Comparison of ENCODE assay signal across 18 cellular contexts in the genomic region with DNA sequence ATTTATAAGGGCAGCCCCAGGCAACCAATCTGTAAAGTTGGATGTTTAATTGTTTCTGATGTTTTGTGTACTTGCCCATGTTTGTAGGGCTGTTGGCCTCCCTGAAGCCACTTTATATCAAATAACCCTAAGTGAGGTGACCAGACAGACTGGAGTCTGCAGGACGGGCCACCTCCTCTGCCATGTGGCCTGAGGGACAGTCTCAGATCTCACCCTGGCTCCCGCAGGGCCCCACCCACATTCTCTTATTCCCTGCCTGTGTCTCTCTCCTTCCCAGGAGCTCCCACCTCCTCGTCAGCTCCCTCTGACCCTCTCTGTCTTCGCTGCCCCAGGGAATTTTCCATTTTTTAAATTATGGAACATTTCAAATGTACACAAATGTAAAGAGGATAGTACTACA. TPM values are rescaled to one million over a fixed set of nuclear protein-coding genes. Genes with fewer than 3 reads are reported as not detected.
DNase-seq lines count a peak whose midpoint lies in the region; ATAC-seq and TF ChIP-seq lines count a peak whose summit lies in the region.
"Had no signal": no experiment of that assay in that cellular context is flagged by ENCODE, and none has a peak within 500 bp of the region (broad histone marks: within the 10 kb centered on the region; RNA-seq: fewer than 3 reads in every experiment).

No MANE protein-coding gene starts in this region.

- peaks cover 10% of the 10 kb centered on the region for H3K36me3 Mint-ChIP-seq in glutamatergic neuron (ENCODE audit: unreplicated experiment)
- H3K36me3 Mint-ChIP-seq: CD4-positive, CD25-positive, alpha-beta regulatory T cell; IgD-negative memory B cell had no signal

- ATAC-seq in left ventricle myocardium superior = no peak
- no peak for ATAC-seq in sciatic nerve
- ATAC-seq in GM18858 (IDR thresholded peaks at IDR 0.05; ENCODE audit: unreplicated experiment) = no peak
- ATAC-seq in HG03460 (IDR thresholded peaks at IDR 0.05; ENCODE audit: unreplicated experiment) = no peak

- peaks cover 6% of the 10 kb centered on the region for H3K9me3 Mint-ChIP-seq in glutamatergic neuron (ENCODE audit: unreplicated experiment)
- H3K9me3 Mint-ChIP-seq: CD4-positive, CD25-positive, alpha-beta regulatory T cell had no signal

- no peaks in the 10 kb centered on the region for H3K36me3 ChIP-seq in left ventricle myocardium inferior
- H3K36me3 ChIP-seq: BLaER1 treated with 17β-estradiol and CSF1 and Interleukin-3, amounts not matched to agents 10 nM and 100 nM had no signal

- H3K27ac ChIP-seq in left ventricle myocardium inferior (replicated peaks) = peak overlapping the region; percentile 57
- H3K27ac ChIP-seq: BLaER1 treated with 17β-estradiol and CSF1 and Interleukin-3, amounts not matched to agents 10 nM and 100 nM had no signal

- peaks cover 36% of the 10 kb centered on the region for H3K4me1 ChIP-seq in left ventricle myocardium inferior

- no peaks in the 10 kb centered on the region for H3K27me3 ChIP-seq in left ventricle myocardium inferior (ENCODE audit: low read depth)
- H3K27me3 ChIP-seq: BLaER1 treated with 17β-estradiol and CSF1 and Interleukin-3, amounts not matched to agents 10 nM and 100 nM had no signal

- no peak overlapping the region for H3K4me3 Mint-ChIP-seq in glutamatergic neuron (ENCODE audit: unreplicated experiment)
- H3K4me3 Mint-ChIP-seq: CD4-positive, CD25-positive, alpha-beta regulatory T cell; HFFc6; IgD-negative memory B cell had no signal

- no peaks in the 10 kb centered on the region for H3K9me3 ChIP-seq in left ventricle myocardium inferior (replicated peaks)

- H3K27me3 Mint-ChIP-seq in glutamatergic neuron (ENCODE audit: unreplicated experiment) = peaks cover 4% of the 10 kb centered on the region

- no peak for TF ChIP-seq CTCF in left ventricle myocardium inferior (IDR thresholded peaks at IDR 0.05; ENCODE audit: borderline replicate concordance)
- no peak for TF ChIP-seq CTCF in glutamatergic neuron (IDR thresholded peaks at IDR 0.05; ENCODE audit: partially characterized antibody, unreplicated experiment)

- no peak overlapping the region for H3K4me3 ChIP-seq in left ventricle myocardium inferior
- H3K4me3 ChIP-seq: BLaER1 treated with 17β-estradiol and CSF1 and Interleukin-3, amounts not matched to agents 10 nM and 100 nM had no signal

- H3K27ac Mint-ChIP-seq in glutamatergic neuron (ENCODE audit: unreplicated experiment) = peak overlapping the region; percentile 1
- H3K27ac Mint-ChIP-seq: CD4-positive, CD25-positive, alpha-beta regulatory T cell; HFFc6; IgD-negative memory B cell had no signal

- intact Hi-C loops in left ventricle myocardium inferior (cut with micrococcal nuclease) (no loop called here), left ventricle myocardium superior (cut with micrococcal nuclease) (loop anchor here (10.0 kb wide), 1 partner anchor 55 kb away; no protein-coding TSS in a partner anchor), sciatic nerve (cut with DNase I) (no loop called here)

- no peak for DNase-seq in left ventricle myocardium inferior
- DNase-seq in left ventricle myocardium superior = no peak
- DNase-seq in glutamatergic neuron = no peak
- DNase-seq in sciatic nerve (ENCODE audit: low spot score) = peak; percentile 4
- DNase-seq in stimulated activated naive CD4-positive, alpha-beta T cell (lab: John Stamatoyannopoulos, UW) = no peak
- DNase-seq: ACHN; CD4-positive, CD25-positive, alpha-beta regulatory T cell; DMS53; GF-D8; HCEC 1CT; HFFc6 had no signal

- H3K4me1 Mint-ChIP-seq in glutamatergic neuron (ENCODE audit: low read depth, unreplicated experiment) = peaks cover 13% of the 10 kb centered on the region
- H3K4me1 Mint-ChIP-seq: CD4-positive, CD25-positive, alpha-beta regulatory T cell; IgD-negative memory B cell had no signal

RNA-seq across cellular contexts. Expression of gene C10orf71, which starts 9.5 kb away (rescaled TPM):
- 136 TPM for total RNA-seq in left ventricle myocardium inferior
- total RNA-seq in left ventricle myocardium superior = 126 TPM
- total RNA-seq in glutamatergic neuron (ENCODE audit: unreplicated experiment) = 0.12 TPM
- total RNA-seq in sciatic nerve = 0.18 TPM
- total RNA-seq: A172; CD4-positive, CD25-positive, alpha-beta regulatory T cell; H4; HFFc6; HT1080 had no signal

Comparison
In these comparisons a context has a peak if more than half of its experiments do, and no peak if none do; other contexts are left out.
1. RNA of gene C10orf71, which starts 9.5 kb away (total RNA-seq): 136 TPM in left ventricle myocardium inferior (single experiment) and 126 TPM in left ventricle myocardium superior (single experiment); 0.18 TPM in sciatic nerve (single experiment) and 0.12 TPM in glutamatergic neuron (single experiment); every median in the first group is over 100 times any median in the second.